ENCODE assay signal across 3 cellular contexts in genomic region chr10:7477538-7478334, GRCh38.
TF ChIP-seq lines count a peak whose summit lies in the region.

No MANE protein-coding gene starts in this region.

TF ChIP-seq in SK-N-SH, 30 proteins besides CTCF, POLR2A, EP300 and RAD21:
- TF ChIP-seq TEAD4 (IDR thresholded peaks at IDR 0.05; ENCODE audit: borderline replicate concordance, insufficient read depth), result no peak
- TF ChIP-seq USF2 (IDR thresholded peaks at IDR 0.05; ENCODE audit: borderline replicate concordance, low read depth, low read length), result no peak
- TF ChIP-seq MEF2A (IDR thresholded peaks at IDR 0.05; ENCODE audit: borderline replicate concordance, low read depth), result no peak
- TF ChIP-seq NRF1 (IDR thresholded peaks at IDR 0.05; ENCODE audit: low read depth, low read length), result no peak
- TF ChIP-seq POLR2AphosphoS5 (IDR thresholded peaks at IDR 0.05; ENCODE audit: low read depth, low read length), result no peak
- TF ChIP-seq EZH2phosphoT487 (IDR thresholded peaks at IDR 0.05; ENCODE audit: borderline replicate concordance, low read depth), result no peak
- no peak for TF ChIP-seq IRF3 (IDR thresholded peaks at IDR 0.05; ENCODE audit: low read depth, low read length)
- TF ChIP-seq YY1 (IDR thresholded peaks at IDR 0.05; ENCODE audit: low read depth), result no peak
- no peak for TF ChIP-seq JUND (IDR thresholded peaks at IDR 0.05)
- no peak for TF ChIP-seq PBX3 (IDR thresholded peaks at IDR 0.05)
- no peak for TF ChIP-seq RXRA (IDR thresholded peaks at IDR 0.05; ENCODE audit: borderline replicate concordance, low read depth)
- no peak for TF ChIP-seq USF1 (IDR thresholded peaks at IDR 0.05; ENCODE audit: borderline replicate concordance, low read depth)
- TF ChIP-seq FOXJ3 (CRISPR knock-in tag; IDR thresholded peaks at IDR 0.05), result no peak
- TF ChIP-seq FOSL2 (IDR thresholded peaks at IDR 0.05; ENCODE audit: borderline replicate concordance, low read depth), result no peak
- no peak for TF ChIP-seq RFX5 (IDR thresholded peaks at IDR 0.05; ENCODE audit: low read length)
- TF ChIP-seq GATA2 (CRISPR knock-in tag; IDR thresholded peaks at IDR 0.05), result no peak
- no peak for TF ChIP-seq NFIC (IDR thresholded peaks at IDR 0.05; ENCODE audit: borderline replicate concordance)
- no peak for TF ChIP-seq SIN3A (IDR thresholded peaks at IDR 0.05; ENCODE audit: borderline replicate concordance, low read depth, low read length)
- no peak for TF ChIP-seq FOXM1 (IDR thresholded peaks at IDR 0.05; ENCODE audit: low read depth)

TF ChIP-seq in SK-N-SH treated with all-trans-retinoic acid at 6 μM for 48 hours, 23 proteins besides CTCF, POLR2A, EP300 and RAD21:
- TF ChIP-seq POU6F1 (CRISPR knock-in tag; IDR thresholded peaks at IDR 0.05; ENCODE audit: borderline replicate concordance, low read depth) (no peak), TCF4 (CRISPR knock-in tag; IDR thresholded peaks at IDR 0.05; ENCODE audit: borderline replicate concordance) (no peak), PATZ1 (CRISPR knock-in tag; IDR thresholded peaks at IDR 0.05; ENCODE audit: borderline replicate concordance) (no peak), PPARA (CRISPR knock-in tag; IDR thresholded peaks at IDR 0.05; ENCODE audit: borderline replicate concordance) (no peak), OSR1 (CRISPR knock-in tag; IDR thresholded peaks at IDR 0.05) (no peak), SNAI2 (CRISPR knock-in tag; IDR thresholded peaks at IDR 0.05) (no peak), ESRRG (CRISPR knock-in tag; IDR thresholded peaks at IDR 0.05) (no peak), ARNTL (CRISPR knock-in tag; IDR thresholded peaks at IDR 0.05; ENCODE audit: borderline replicate concordance, low read depth) (no peak)

TF ChIP-seq in IMR-90, 13 proteins besides CTCF, POLR2A, EP300 and RAD21:
- TF ChIP-seq CHD1 (IDR thresholded peaks at IDR 0.05; ENCODE audit: low read depth, low read length) (no peak), FOS (IDR thresholded peaks at IDR 0.05; ENCODE audit: low read depth, low read length) (no peak), MAZ (IDR thresholded peaks at IDR 0.05; ENCODE audit: borderline replicate concordance, low read depth, low read length) (no peak), MXI1 (IDR thresholded peaks at IDR 0.05; ENCODE audit: borderline replicate concordance, low read depth, low read length) (no peak), NFE2L2 (IDR thresholded peaks at IDR 0.05; ENCODE audit: low read depth, low read length) (no peak), BHLHE40 (IDR thresholded peaks at IDR 0.05; ENCODE audit: low read depth, low read length) (no peak), USF2 (IDR thresholded peaks at IDR 0.05; ENCODE audit: low read depth, low read length) (no peak), MAFK (IDR thresholded peaks at IDR 0.05; ENCODE audit: low read depth, low read length) (no peak), CEBPB (IDR thresholded peaks at IDR 0.05; ENCODE audit: low read depth, low read length) (no peak), SMC3 (IDR thresholded peaks at IDR 0.05; ENCODE audit: low read depth, low read length) (no peak), RFX5 (IDR thresholded peaks at IDR 0.05; ENCODE audit: low read depth, low read length) (no peak), RCOR1 (IDR thresholded peaks at IDR 0.05; ENCODE audit: insufficient replicate concordance, low read length) (no peak), ELK1 (IDR thresholded peaks at IDR 0.05; ENCODE audit: borderline replicate concordance, low read depth, low read length) (no peak)
